19 cellular contexts compared by ENCODE assay signal in genomic region chr12:132724506-132725220, GRCh38. TPM values are rescaled to one million over a fixed set of nuclear protein-coding genes. Genes with fewer than 3 reads are reported as not detected.
DNase-seq lines count a peak whose midpoint lies in the region; ATAC-seq, FAIRE-seq and TF ChIP-seq lines count a peak whose summit lies in the region.
"Had no signal": no experiment of that assay in that cellular context is flagged by ENCODE, and none has a peak within 500 bp of the region (broad histone marks: within the 10 kb centered on the region; RNA-seq: fewer than 3 reads in every experiment).

No MANE protein-coding gene starts in this region.

- no peaks in the 10 kb centered on the region; the same call in 1 of the 2 replicates for H4K20me1 ChIP-seq in K562 (replicated peaks; ENCODE audit: control insufficient read depth, insufficient read depth, low read length)

- H3K4me1 ChIP-seq in K562 (replicated peaks in 1 of 2; ENCODE audit: control insufficient read depth in 2 of 2, insufficient read depth in 2 of 2, low read length in 2 of 2): peaks cover 0 to 18% of the 10 kb centered on the region in 2 experiments; a peak in 3 of 5 replicates
- H3K4me1 ChIP-seq: gastrocnemius medialis, parathyroid adenoma, tibial nerve had no signal

- TF ChIP-seq POLR2A in GM18951 (IDR thresholded peaks at IDR 0.05; ENCODE audit: extremely low read depth, insufficient read depth, insufficient read length): peak; percentile 28
- no peak for TF ChIP-seq POLR2A in K562 (conservative IDR thresholded peaks at IDR 0.05)

- intact Hi-C loops in K562 (cut with micrococcal nuclease): no loop called here
- intact Hi-C loops in activated T-helper 1 cell treated with anti-CD3 and anti-CD28 coated beads, Interleukin-12 subunit alpha, Interleukin-12 subunit beta, Interleukin-2, Interleukin-4 antibody, amounts not matched to agents 30 ng/mL and 10 ng/mL and 1 ng/mL, durations not matched to agents 14 hours and 24 hours and 36 hours (cut with micrococcal nuclease): no loop called here

- POLR2A ChIA-PET in K562 (lab: Yijun Ruan, JAX): interaction anchor here (0.6 to 1.2 kb wide), 3 partner anchors 8 to 28 kb away, joined by 3 to 6 read pairs (median 4); no protein-coding TSS in a partner anchor

- no peaks in the 10 kb centered on the region for H3K27me3 ChIP-seq in K562 (ENCODE audit: control insufficient read depth in 2 of 2, insufficient read depth in 2 of 2, low read length in 2 of 2)
- H3K27me3 ChIP-seq: gastrocnemius medialis, tibial nerve had no signal

- H3K9me1 ChIP-seq in K562 (ENCODE audit: control insufficient read depth, insufficient read depth, low read length): peaks cover 5% of the 10 kb centered on the region

- H3K4me3 Mint-ChIP-seq in nephron progenitor cell: no peak overlapping the region
- no peak overlapping the region for H3K4me3 Mint-ChIP-seq in activated T-helper 1 cell treated with anti-CD3 and anti-CD28 coated beads, Interleukin-12 subunit alpha, Interleukin-12 subunit beta, Interleukin-2, Interleukin-4 antibody, amounts not matched to agents 30 ng/mL and 10 ng/mL and 1 ng/mL, durations not matched to agents 14 hours and 24 hours and 36 hours
- H3K4me3 Mint-ChIP-seq: stimulated activated memory B cell treated with anti-CD40 and anti-IgM and Interleukin-4, amounts not matched to agents 10 μg/mL and 1 μg/mL and 100 μg/mL, for 72 hours; T-cell had no signal

- peak overlapping the region in 1 of 2 experiments; percentile 30; a peak in 1 of 4 replicates for H3K9ac ChIP-seq in K562 (ENCODE audit: insufficient read depth in 1 of 2, low read depth in 2 of 2, low read length in 2 of 2)
- H3K9ac ChIP-seq: parathyroid adenoma had no signal

- no peak for TF ChIP-seq EP300 in K562 (IDR thresholded peaks at IDR 0.05; ENCODE audit: low read length)

- no peaks in the 10 kb centered on the region for H3K4me1 Mint-ChIP-seq in nephron progenitor cell
- peaks cover 5% of the 10 kb centered on the region for H3K4me1 Mint-ChIP-seq in activated T-helper 1 cell treated with anti-CD3 and anti-CD28 coated beads, Interleukin-12 subunit alpha, Interleukin-12 subunit beta, Interleukin-2, Interleukin-4 antibody, amounts not matched to agents 30 ng/mL and 10 ng/mL and 1 ng/mL, durations not matched to agents 14 hours and 24 hours and 36 hours (ENCODE audit: low read depth)
- H3K4me1 Mint-ChIP-seq: stimulated activated memory B cell treated with anti-CD40 and anti-IgM and Interleukin-4, amounts not matched to agents 10 μg/mL and 1 μg/mL and 100 μg/mL, for 72 hours had no signal

- H3K36me3 Mint-ChIP-seq in nephron progenitor cell (ENCODE audit: low read depth): peaks cover 69% of the 10 kb centered on the region
- peaks cover 57% of the 10 kb centered on the region for H3K36me3 Mint-ChIP-seq in activated T-helper 1 cell treated with anti-CD3 and anti-CD28 coated beads, Interleukin-12 subunit alpha, Interleukin-12 subunit beta, Interleukin-2, Interleukin-4 antibody, amounts not matched to agents 30 ng/mL and 10 ng/mL and 1 ng/mL, durations not matched to agents 14 hours and 24 hours and 36 hours (ENCODE audit: low read depth)

- no peaks in the 10 kb centered on the region; the same call in 2 of the 3 replicates for H3K79me2 ChIP-seq in K562 (ENCODE audit: control insufficient read depth, insufficient read depth, low read length)

- peaks cover 91% of the 10 kb centered on the region for H3K36me3 ChIP-seq in K562 (ENCODE audit: control insufficient read depth, insufficient read depth, low read length)

- DNase-seq in AG20443 (ENCODE audit: low spot score) (peak; percentile 37), K562 (ENCODE audit: extremely low read depth in 1 of 4, low spot score in 3 of 4) (peak in 1 of 4 experiments; percentile 19), nephron progenitor cell (no peak), UCSD-AML1 (lab: John Stamatoyannopoulos, UW; ENCODE audit: unreplicated experiment) (no peak), GM19239 (ENCODE audit: insufficient read length, low spot score) (no peak)
- no peak for DNase-seq in activated T-helper 1 cell treated with anti-CD3 and anti-CD28 coated beads, Interleukin-12 subunit alpha, Interleukin-12 subunit beta, Interleukin-2, Interleukin-4 antibody, amounts not matched to agents 30 ng/mL and 10 ng/mL and 1 ng/mL, durations not matched to agents 14 hours and 24 hours and 36 hours (ENCODE audit: low spot score)
- DNase-seq: activated CD4-positive, alpha-beta T cell treated with anti-CD3 and anti-CD28 coated beads, Interleukin-2, amount 50 U/mL, for 48 hours; gastrocnemius medialis; Karpas-422; NCI-H1417 treated with DMSO at 0.1 percent for 48 hours; NCI-H345; T-cell had no signal

- no peaks in the 10 kb centered on the region for H3K27me3 Mint-ChIP-seq in nephron progenitor cell (ENCODE audit: low read depth, poor library complexity)
- no peaks in the 10 kb centered on the region for H3K27me3 Mint-ChIP-seq in activated T-helper 1 cell treated with anti-CD3 and anti-CD28 coated beads, Interleukin-12 subunit alpha, Interleukin-12 subunit beta, Interleukin-2, Interleukin-4 antibody, amounts not matched to agents 30 ng/mL and 10 ng/mL and 1 ng/mL, durations not matched to agents 14 hours and 24 hours and 36 hours (ENCODE audit: insufficient read depth)
- H3K27me3 Mint-ChIP-seq: stimulated activated memory B cell treated with anti-CD40 and anti-IgM and Interleukin-4, amounts not matched to agents 10 μg/mL and 1 μg/mL and 100 μg/mL, for 72 hours; T-cell had no signal

- H2AFZ ChIP-seq in K562 (ENCODE audit: low read depth, low read length): no peak overlapping the region
- H2AFZ ChIP-seq: parathyroid adenoma had no signal

- no peak overlapping the region for H3K27ac ChIP-seq in K562 (ENCODE audit: extremely low read depth, low read depth, low read length)
- H3K27ac ChIP-seq: C4-2B, gastrocnemius medialis, parathyroid adenoma, tibial nerve had no signal

- no peak for TF ChIP-seq RAD21 in K562 (CRISPR knock-in tag; conservative IDR thresholded peaks at IDR 0.05 in 1 of 2, IDR thresholded peaks at IDR 0.05 in 1 of 2)

- in situ Hi-C loops in GM18951 (cut with MboI; ENCODE audit: low sequenced_read_pairs, unreplicated experiment): no loop called here
- in situ Hi-C loops in K562 (cut with MboI): no loop called here

- peaks cover 6% of the 10 kb centered on the region for H3K9me3 Mint-ChIP-seq in nephron progenitor cell
- no peaks in the 10 kb centered on the region for H3K9me3 Mint-ChIP-seq in activated T-helper 1 cell treated with anti-CD3 and anti-CD28 coated beads, Interleukin-12 subunit alpha, Interleukin-12 subunit beta, Interleukin-2, Interleukin-4 antibody, amounts not matched to agents 30 ng/mL and 10 ng/mL and 1 ng/mL, durations not matched to agents 14 hours and 24 hours and 36 hours
- H3K9me3 Mint-ChIP-seq: stimulated activated memory B cell treated with anti-CD40 and anti-IgM and Interleukin-4, amounts not matched to agents 10 μg/mL and 1 μg/mL and 100 μg/mL, for 72 hours; T-cell had no signal

- no peak for ATAC-seq in K562
- ATAC-seq: gastrocnemius medialis; HCT116; stimulated activated memory B cell treated with anti-CD40 and anti-IgM and Interleukin-4, amounts not matched to agents 10 μg/mL and 1 μg/mL and 100 μg/mL, for 72 hours; T-cell had no signal

- H3K27ac Mint-ChIP-seq in nephron progenitor cell: peak overlapping the region; percentile 77
- no peak overlapping the region for H3K27ac Mint-ChIP-seq in activated T-helper 1 cell treated with anti-CD3 and anti-CD28 coated beads, Interleukin-12 subunit alpha, Interleukin-12 subunit beta, Interleukin-2, Interleukin-4 antibody, amounts not matched to agents 30 ng/mL and 10 ng/mL and 1 ng/mL, durations not matched to agents 14 hours and 24 hours and 36 hours
- H3K27ac Mint-ChIP-seq: stimulated activated memory B cell treated with anti-CD40 and anti-IgM and Interleukin-4, amounts not matched to agents 10 μg/mL and 1 μg/mL and 100 μg/mL, for 72 hours; T-cell had no signal

- no peak for TF ChIP-seq CTCF in K562 (IDR thresholded peaks at IDR 0.05 in 2 of 3, conservative IDR thresholded peaks at IDR 0.05 in 1 of 3; ENCODE audit: insufficient read depth in 2 of 3, low read depth in 1 of 3, low read length in 3 of 3)
- TF ChIP-seq CTCF in nephron progenitor cell (IDR thresholded peaks at IDR 0.05): no peak

- peaks cover 2% of the 10 kb centered on the region; the same call in 1 of the 2 replicates for H3K9me3 ChIP-seq in K562 (replicated peaks; ENCODE audit: control insufficient read depth, insufficient read depth, low read depth, low read length)
- H3K9me3 ChIP-seq: gastrocnemius medialis, tibial nerve had no signal

- whole genome bisulfite sequencing in K562 (ENCODE audit: insufficient coverage, low coverage, missing lambda C conversion rate): 93% methylated on average over 27 of the region's 29 CpGs

- BruUV-seq in K562 (replicated peaks; lab: Mats Ljungman, UMichigan): no TSS peak

- no peak overlapping the region for H3K4me2 ChIP-seq in K562 (ENCODE audit: insufficient read depth, low read length)

- FAIRE-seq in K562 (lab: Jason Lieb, UNC) (no peak), GM19239 (lab: Jason Lieb, UNC) (no peak)
- FAIRE-seq: endothelial cell of umbilical vein had no signal

- CTCF ChIA-PET in K562 (lab: Yijun Ruan, JAX; ENCODE audit: low intra/inter-chr PET ratio): interaction anchor here (0.6 kb wide), 1 partner anchor 310 kb away, joined by 3 read pairs; no protein-coding TSS in a partner anchor

- H3K4me3 ChIP-seq in K562: no peak overlapping the region
- H3K4me3 ChIP-seq: gastrocnemius medialis, tibial nerve had no signal

RNA-seq across cellular contexts. Expression of gene PGAM5, which starts 14.0 kb away (rescaled TPM):
- total RNA-seq in K562 (2011; cell fraction: chromatin; rRNA removed; ENCODE audit: low replicate concordance): 33.1 and 58.6 TPM in 2 replicates
- total RNA-seq in K562 (2011; cell fraction: nucleolus; rRNA removed): 36.3 and 36.7 TPM in 2 replicates
- total RNA-seq in K562 (2011; cell fraction: nucleoplasm; rRNA removed): 27.6 and 28.5 TPM in 2 replicates
- total RNA-seq in K562 (2014; rRNA removed) (99.8 and 119 TPM in 2 replicates), K562 (2014; rRNA removed; fragmentation: Illumina TruSeq; extraction: Trizol) (56.8 and 69.5 TPM in 2 replicates), K562 (2015; rRNA removed; fragmentation: Illumina TruSeq; extraction: Trizol) (88.5 and 89.0 TPM in 2 replicates), K562 (2021) (121 and 125 TPM in 2 replicates)
- polyA plus RNA-seq in K562 (2011; rRNA removed) (49.1 and 49.2 TPM in 2 replicates), K562 (2014; fragmentation: Illumina TruSeq; extraction: Trizol) (90.2 and 97.3 TPM in 2 replicates), K562 (2014; fragmentation: Nextera tagmentation; extraction: Ambion mirVana) (10 to 100 TPM in 1 of 2 experiments, 1 to 10 TPM in 1; 7.4 to 11.4 TPM), K562 (2014; rRNA removed) (60.7 and 78.9 TPM in 2 replicates)
- 56.7 and 135 TPM in 2 replicates for polyA plus RNA-seq in K562 (2011; cell fraction: cytosol; rRNA removed)
- 20.9 and 37.2 TPM in 2 replicates for polyA plus RNA-seq in K562 (2011; cell fraction: nucleus; rRNA removed)
- polyA plus RNA-seq in K562 (2012): 39.2 and 77.3 TPM in 2 replicates
- polyA minus RNA-seq in K562 (2011; rRNA and poly(A)+ RNA removed): 33.5 and 64.2 TPM in 2 replicates
- 85.1 and 114 TPM in 2 replicates for polyA minus RNA-seq in K562 (2011; cell fraction: cytosol; rRNA and poly(A)+ RNA removed)
- 17.0 and 19.7 TPM in 2 replicates for polyA minus RNA-seq in K562 (2011; cell fraction: nucleus; rRNA and poly(A)+ RNA removed)
- total RNA-seq in activated T-helper 1 cell treated with anti-CD3 and anti-CD28 coated beads, Interleukin-12 subunit alpha, Interleukin-12 subunit beta, Interleukin-2, Interleukin-4 antibody, amounts not matched to agents 30 ng/mL and 10 ng/mL and 1 ng/mL, durations not matched to agents 14 hours and 24 hours and 36 hours: 107 and 111 TPM in 2 replicates

RNA-seq across cellular contexts. Expression of gene ANKLE2, which starts 37.0 kb away (rescaled TPM):
- total RNA-seq in K562 (2011; cell fraction: chromatin; rRNA removed; ENCODE audit: low replicate concordance): 353 and 486 TPM in 2 replicates
- 225 and 254 TPM in 2 replicates for total RNA-seq in K562 (2011; cell fraction: nucleolus; rRNA removed)
- total RNA-seq in K562 (2011; cell fraction: nucleoplasm; rRNA removed): 264 and 271 TPM in 2 replicates
- total RNA-seq in K562 (2014; rRNA removed) (33.6 and 42.3 TPM in 2 replicates), K562 (2014; rRNA removed; fragmentation: Illumina TruSeq; extraction: Trizol) (44.0 and 45.6 TPM in 2 replicates), K562 (2015; rRNA removed; fragmentation: Illumina TruSeq; extraction: Trizol) (49.5 and 50.4 TPM in 2 replicates), K562 (2021) (54.3 and 56.9 TPM in 2 replicates)
- polyA plus RNA-seq in K562 (2011; rRNA removed) (57.7 and 69.0 TPM in 2 replicates), K562 (2014; fragmentation: Illumina TruSeq; extraction: Trizol) (43.6 and 46.3 TPM in 2 replicates), K562 (2014; fragmentation: Nextera tagmentation; extraction: Ambion mirVana) (1 to 10 TPM; 3.2 TPM), K562 (2014; rRNA removed) (49.7 and 51.6 TPM in 2 replicates)
- 41.4 and 48.0 TPM in 2 replicates for polyA plus RNA-seq in K562 (2011; cell fraction: cytosol; rRNA removed)
- polyA plus RNA-seq in K562 (2011; cell fraction: nucleus; rRNA removed): 224 and 322 TPM in 2 replicates
- polyA plus RNA-seq in K562 (2012): 39.1 and 44.5 TPM in 2 replicates
- polyA minus RNA-seq in K562 (2011; rRNA and poly(A)+ RNA removed): 139 and 163 TPM in 2 replicates
- 46.5 and 72.4 TPM in 2 replicates for polyA minus RNA-seq in K562 (2011; cell fraction: cytosol; rRNA and poly(A)+ RNA removed)
- polyA minus RNA-seq in K562 (2011; cell fraction: nucleus; rRNA and poly(A)+ RNA removed): 105 and 129 TPM in 2 replicates
- 151 and 156 TPM in 2 replicates for total RNA-seq in activated T-helper 1 cell treated with anti-CD3 and anti-CD28 coated beads, Interleukin-12 subunit alpha, Interleukin-12 subunit beta, Interleukin-2, Interleukin-4 antibody, amounts not matched to agents 30 ng/mL and 10 ng/mL and 1 ng/mL, durations not matched to agents 14 hours and 24 hours and 36 hours

RNA-seq across cellular contexts. Expression of gene PXMP2, which starts 37.3 kb away (rescaled TPM):
- 19.3 and 34.7 TPM in 2 replicates for total RNA-seq in K562 (2011; cell fraction: chromatin; rRNA removed; ENCODE audit: low replicate concordance)
- 30.4 and 31.9 TPM in 2 replicates for total RNA-seq in K562 (2011; cell fraction: nucleolus; rRNA removed)
- 32.8 and 57.0 TPM in 2 replicates for total RNA-seq in K562 (2011; cell fraction: nucleoplasm; rRNA removed)
- total RNA-seq in K562 (2014; rRNA removed) (66.1 and 70.9 TPM in 2 replicates), K562 (2014; rRNA removed; fragmentation: Illumina TruSeq; extraction: Trizol) (34.8 and 37.8 TPM in 2 replicates), K562 (2015; rRNA removed; fragmentation: Illumina TruSeq; extraction: Trizol) (39.8 and 41.0 TPM in 2 replicates), K562 (2021) (46.1 and 49.6 TPM in 2 replicates)
- polyA plus RNA-seq in K562 (2011; rRNA removed) (37.7 and 44.7 TPM in 2 replicates), K562 (2014; fragmentation: Illumina TruSeq; extraction: Trizol) (43.1 and 52.3 TPM in 2 replicates), K562 (2014; fragmentation: Nextera tagmentation; extraction: Ambion mirVana) (1 to 10 TPM; 3.0 to 6.8 TPM), K562 (2014; rRNA removed) (64.0 and 66.0 TPM in 2 replicates)
- polyA plus RNA-seq in K562 (2011; cell fraction: cytosol; rRNA removed): 48.9 and 69.8 TPM in 2 replicates
- 30.7 and 38.7 TPM in 2 replicates for polyA plus RNA-seq in K562 (2011; cell fraction: nucleus; rRNA removed)
- 43.7 and 55.0 TPM in 2 replicates for polyA plus RNA-seq in K562 (2012)
- polyA minus RNA-seq in K562 (2011; rRNA and poly(A)+ RNA removed): 14.0 and 19.0 TPM in 2 replicates
- polyA minus RNA-seq in K562 (2011; cell fraction: cytosol; rRNA and poly(A)+ RNA removed): 12.7 and 15.9 TPM in 2 replicates
- polyA minus RNA-seq in K562 (2011; cell fraction: nucleus; rRNA and poly(A)+ RNA removed): 7.6 and 10.8 TPM in 2 replicates
- total RNA-seq in activated T-helper 1 cell treated with anti-CD3 and anti-CD28 coated beads, Interleukin-12 subunit alpha, Interleukin-12 subunit beta, Interleukin-2, Interleukin-4 antibody, amounts not matched to agents 30 ng/mL and 10 ng/mL and 1 ng/mL, durations not matched to agents 14 hours and 24 hours and 36 hours: 21.5 and 23.3 TPM in 2 replicates

RNA-seq across cellular contexts. Expression of gene POLE, which starts 37.5 kb away (rescaled TPM):
- 895 and 1,680 TPM in 2 replicates for total RNA-seq in K562 (2011; cell fraction: chromatin; rRNA removed; ENCODE audit: low replicate concordance)
- 685 and 695 TPM in 2 replicates for total RNA-seq in K562 (2011; cell fraction: nucleolus; rRNA removed)
- 707 and 745 TPM in 2 replicates for total RNA-seq in K562 (2011; cell fraction: nucleoplasm; rRNA removed)
- total RNA-seq in K562 (2014; rRNA removed): 83.6 and 86.3 TPM in 2 replicates
- 36.3 and 39.1 TPM in 2 replicates for total RNA-seq in K562 (2014; rRNA removed; fragmentation: Illumina TruSeq; extraction: Trizol)
- total RNA-seq in K562 (2015; rRNA removed; fragmentation: Illumina TruSeq; extraction: Trizol): 42.2 and 42.3 TPM in 2 replicates
- 130 and 154 TPM in 2 replicates for total RNA-seq in K562 (2021)
- polyA plus RNA-seq in K562 (2011; rRNA removed): 49.6 and 81.7 TPM in 2 replicates
- 34.1 and 49.5 TPM in 2 replicates for polyA plus RNA-seq in K562 (2011; cell fraction: cytosol; rRNA removed)
- polyA plus RNA-seq in K562 (2011; cell fraction: nucleus; rRNA removed): 471 and 640 TPM in 2 replicates
- 78.0 and 105 TPM in 2 replicates for polyA plus RNA-seq in K562 (2012)
- 64.2 and 65.6 TPM in 2 replicates for polyA plus RNA-seq in K562 (2014; fragmentation: Illumina TruSeq; extraction: Trizol)
- polyA plus RNA-seq in K562 (2014; fragmentation: Nextera tagmentation; extraction: Ambion mirVana): 1 to 10 TPM; 2.4 to 2.5 TPM
- 90.6 and 126 TPM in 2 replicates for polyA plus RNA-seq in K562 (2014; rRNA removed)
- 94.9 and 115 TPM in 2 replicates for polyA minus RNA-seq in K562 (2011; rRNA and poly(A)+ RNA removed)
- polyA minus RNA-seq in K562 (2011; cell fraction: cytosol; rRNA and poly(A)+ RNA removed): 123 and 159 TPM in 2 replicates
- 317 and 354 TPM in 2 replicates for polyA minus RNA-seq in K562 (2011; cell fraction: nucleus; rRNA and poly(A)+ RNA removed)
- total RNA-seq in activated T-helper 1 cell treated with anti-CD3 and anti-CD28 coated beads, Interleukin-12 subunit alpha, Interleukin-12 subunit beta, Interleukin-2, Interleukin-4 antibody, amounts not matched to agents 30 ng/mL and 10 ng/mL and 1 ng/mL, durations not matched to agents 14 hours and 24 hours and 36 hours: 168 and 170 TPM in 2 replicates
